In the genomic region with DNA sequence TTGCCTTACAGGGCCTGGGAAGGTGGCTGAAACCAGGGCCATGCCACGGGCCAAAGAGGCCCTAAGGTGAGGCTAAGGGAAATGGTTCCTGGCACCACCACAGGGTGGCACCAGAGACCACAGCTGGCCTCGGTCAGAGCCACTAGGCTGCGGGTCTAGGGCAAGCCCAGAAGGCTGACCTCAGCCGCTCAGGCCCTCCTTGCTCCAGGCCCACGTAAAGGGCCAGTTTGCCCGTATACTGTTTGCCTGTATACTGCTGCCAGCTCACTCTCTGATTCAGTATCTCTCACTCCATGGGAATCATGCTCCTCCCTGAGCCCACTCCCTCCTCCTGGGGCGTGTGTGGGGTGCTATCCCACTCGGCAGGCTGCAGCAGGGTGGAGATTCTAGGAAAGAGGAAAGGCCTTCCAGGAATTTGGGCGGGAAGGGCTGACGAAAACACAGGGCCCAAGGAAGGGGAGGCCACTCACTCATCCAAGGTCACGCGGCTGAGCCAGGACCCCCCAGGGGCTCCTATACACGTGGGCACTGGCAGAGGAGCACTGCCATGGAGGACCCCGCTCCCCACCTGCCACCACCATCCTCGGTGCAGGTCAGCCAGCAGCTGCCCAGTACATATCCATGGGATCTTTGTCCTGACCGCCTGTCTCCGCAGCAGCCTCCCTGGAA, we compare ENCODE assay signal across 8 cellular contexts.
DNase-seq lines count a peak whose midpoint lies in the region; ATAC-seq and TF ChIP-seq lines count a peak whose summit lies in the region.

No MANE protein-coding gene starts in this region.

- no CpG with 5 or more reads among the region's 17 CpGs for WGBS in H9 (ENCODE audit: extremely low coverage, insufficient read length, low lambda C conversion rate)

- no peak overlapping the region for H3K4ac ChIP-seq in H9 (ENCODE audit: low read depth, low read length)

- peak; percentile 92 for ATAC-seq in WTC11

- CTCF ChIA-PET in WTC11 (lab: Charles Lee): interaction anchor here (1.0 to 2.7 kb wide), 9 partner anchors 9 to 131 kb away, joined by 3 to 14 read pairs (median 5); partner anchors contain the start of gene NECTIN1

- H3K4me3 Mint-ChIP-seq in H9 (no peak overlapping the region), WTC11 (no peak overlapping the region)

- no peaks in the 10 kb centered on the region; the same call in 1 of the 2 replicates for H3K4me1 ChIP-seq in H9 (ENCODE audit: insufficient read depth, low read length)

- DNase-seq in GM12864 (ENCODE audit: low read depth): peak; percentile 18
- peak; percentile 88 for DNase-seq in H9
- DNase-seq in NCI-H1092 (lab: John Stamatoyannopoulos, UW): peak; percentile 43
- peak; percentile 88 for DNase-seq in WTC11 (ENCODE audit: low spot score)
- DNase-seq in central memory CD4-positive, alpha-beta T cell: peak; percentile 34
- peak; percentile 37 for DNase-seq in iris pigment epithelial cell (ENCODE audit: low read depth)
- DNase-seq in stimulated activated CD4-positive, alpha-beta T cell treated with anti-CD3 and anti-CD28 coated beads, Interleukin-15, amount 100 ng/mL, for 24 hours: peak; percentile 70
- DNase-seq in NCI-H2171 (lab: John Stamatoyannopoulos, UW): no peak

- H3K9me3 Mint-ChIP-seq in H9 (no peaks in the 10 kb centered on the region), WTC11 (no peaks in the 10 kb centered on the region)

- H3K9ac ChIP-seq in H9 (ENCODE audit: extremely low read depth, insufficient read length, low read length): no peak overlapping the region

- no peak overlapping the region for H3K14ac ChIP-seq in H9 (ENCODE audit: insufficient read depth, low read length)

- no peaks in the 10 kb centered on the region for H3K27me3 Mint-ChIP-seq in H9 (ENCODE audit: low read depth)
- no peaks in the 10 kb centered on the region for H3K27me3 Mint-ChIP-seq in WTC11 (ENCODE audit: low read depth)

- H3K23ac ChIP-seq in H9 (ENCODE audit: insufficient read length, low read depth, low read length): no peak overlapping the region

- H3K4me1 Mint-ChIP-seq in H9: peaks cover 26 to 29% of the 10 kb centered on the region in 2 experiments
- peaks cover 25% of the 10 kb centered on the region for H3K4me1 Mint-ChIP-seq in WTC11

- H3K27ac Mint-ChIP-seq in H9: peak overlapping the region in 2 of 3 experiments; percentile 79 to 91; a peak in 3 of 7 replicates
- H3K27ac Mint-ChIP-seq in WTC11: peak overlapping the region; percentile 89

- no peak overlapping the region for H2BK5ac ChIP-seq in H9 (ENCODE audit: insufficient read length, low read length)

- H3K27ac ChIP-seq in H9 (ENCODE audit: insufficient read length, low read depth, low read length): no peak overlapping the region

- H3K23me2 ChIP-seq in H9 (ENCODE audit: insufficient read length, low read depth, low read length, poor library complexity, severe bottlenecking): no peaks in the 10 kb centered on the region

- no peak overlapping the region for H3T11ph ChIP-seq in H9 (ENCODE audit: low read length)

- no peaks in the 10 kb centered on the region for H3K79me2 ChIP-seq in H9 (ENCODE audit: insufficient read depth, low read length)

- no peak overlapping the region for H3K18ac ChIP-seq in H9 (ENCODE audit: insufficient read length, low read depth, low read length)

- H4K20me1 ChIP-seq in H9 (ENCODE audit: control insufficient read depth, insufficient read depth, insufficient read length): no peaks in the 10 kb centered on the region

- H2AFZ ChIP-seq in H9 (ENCODE audit: low read length): no peak overlapping the region

- no peak overlapping the region for H4K91ac ChIP-seq in H9 (ENCODE audit: insufficient read length, low read depth, low read length)

- H2AK5ac ChIP-seq in H9 (ENCODE audit: insufficient read length, low read length): no peak overlapping the region

- H4K5ac ChIP-seq in H9 (ENCODE audit: insufficient read length, low read depth, low read length): no peak overlapping the region

- H2BK120ac ChIP-seq in H9 (ENCODE audit: low read depth, low read length, poor library complexity, severe bottlenecking): no peak overlapping the region

- H3K27me3 ChIP-seq in H9 (ENCODE audit: insufficient read depth, low read length): no peaks in the 10 kb centered on the region

- no peaks in the 10 kb centered on the region for H3K79me1 ChIP-seq in H9 (ENCODE audit: insufficient read depth, low read depth, low read length, poor library complexity, severe bottlenecking)

- H3K4me2 ChIP-seq in H9 (ENCODE audit: insufficient read depth, insufficient read length, low read length): no peak overlapping the region

- H4K8ac ChIP-seq in H9 (replicated peaks; ENCODE audit: insufficient read length, low read depth, low read length): no peak overlapping the region

- H3K4me3 ChIP-seq in GM12864 (ENCODE audit: low read depth, low read length): no peak overlapping the region

- H2BK12ac ChIP-seq in H9 (ENCODE audit: insufficient read length, low read depth, low read length): no peak overlapping the region

- POLR2A ChIA-PET in WTC11 (lab: Charles Lee): interaction anchor here (0.6 kb wide), 1 partner anchor 37 kb away, joined by 3 read pairs; no protein-coding TSS in a partner anchor

- no peak overlapping the region for H2BK15ac ChIP-seq in H9 (ENCODE audit: low read depth, low read length)

- no peaks in the 10 kb centered on the region for H3K9me3 ChIP-seq in H9 (ENCODE audit: control insufficient read depth, low read depth, low read length)

- no peak overlapping the region for H2BK20ac ChIP-seq in H9 (ENCODE audit: low read depth, low read length, poor library complexity, severe bottlenecking)

- TF ChIP-seq CTCF in GM12864 (IDR thresholded peaks at IDR 0.05; ENCODE audit: low read depth, low read length, missing control alignments) (peak; percentile 98), H9 (conservative IDR thresholded peaks at IDR 0.05) (peak; percentile 96), WTC11 (IDR thresholded peaks at IDR 0.05) (peak; percentile 85)

- no peak overlapping the region for H3K56ac ChIP-seq in H9 (ENCODE audit: insufficient read length, low read depth, low read length)

- H3K36me3 Mint-ChIP-seq in H9 (ENCODE audit: insufficient read depth in 1 of 3, low read depth in 3 of 3) (peaks cover 5 to 67% (median 28%) of the 10 kb centered on the region in 3 experiments; a peak in 6 of 7 replicates), WTC11 (peaks cover 13% of the 10 kb centered on the region)

TF ChIP-seq in WTC11, 78 proteins besides CTCF, POLR2A, EP300 and RAD21:
- 0 out of 2 replicates have a peak, but pooled peaks have one; percentile 55 for TF ChIP-seq TEAD1 (CRISPR knock-in tag; IDR thresholded peaks at IDR 0.05)
- no peak for TF ChIP-seq NR1H2 (CRISPR knock-in tag; IDR thresholded peaks at IDR 0.05)
- TF ChIP-seq MAX (CRISPR knock-in tag; IDR thresholded peaks at IDR 0.05): 0 out of 2 replicates have a peak, but pooled peaks have one; percentile 15
- peak; percentile 36; the same call in 1 of the 2 replicates for TF ChIP-seq ETV6 (CRISPR knock-in tag; IDR thresholded peaks at IDR 0.05)
